ENCODE assay signal across 35 cellular contexts in the genomic region with DNA sequence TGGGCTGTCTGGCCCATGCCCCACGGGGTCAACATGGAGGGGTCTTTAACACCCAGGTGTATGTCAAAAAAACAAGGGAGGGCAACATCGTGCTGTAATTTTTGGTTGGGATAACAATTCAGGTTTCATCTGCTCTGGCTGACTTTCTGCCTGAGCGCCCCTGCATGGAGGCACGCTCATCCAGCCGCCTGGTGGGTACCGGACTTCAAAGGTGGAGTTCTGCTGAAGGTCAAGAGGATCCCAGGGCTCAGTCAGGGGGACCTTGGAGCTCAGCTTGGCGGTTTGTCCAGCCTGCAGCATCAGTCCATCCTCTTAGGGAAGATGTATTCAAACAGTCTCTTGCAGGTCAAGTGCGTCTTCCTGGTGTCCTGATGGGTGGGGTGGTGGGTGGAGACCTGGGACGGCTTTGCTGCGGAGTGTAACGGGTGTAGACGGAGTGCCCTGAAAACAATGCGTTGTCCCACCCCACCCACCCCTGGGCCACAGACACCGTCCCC. TPM values are rescaled to one million over a fixed set of nuclear protein-coding genes. Genes with fewer than 3 reads are reported as not detected.
"Had no signal": no experiment of that assay in that cellular context is flagged by ENCODE, and none has a peak within 500 bp of the region (broad histone marks: within the 10 kb centered on the region; RNA-seq: fewer than 3 reads in every experiment).

No MANE protein-coding gene starts in this region.

- H3K36me3 ChIP-seq: SJCRH30, WERI-Rb-1 had no signal

- H3K9me3 ChIP-seq: SJCRH30 had no signal

- H3K4me2 ChIP-seq: KMS-11 had no signal

- DNase-seq: activated CD4-positive, alpha-beta memory T cell treated with anti-CD3 and anti-CD28 coated beads, Interleukin-2, amount 10 ng/mL, durations not matched to agents 7 days and 5 days; activated CD4-positive, alpha-beta T cell treated with anti-CD3 and anti-CD28 coated beads for 1 hour; activated CD4-positive, alpha-beta T cell treated with anti-CD3 and anti-CD28 coated beads for 48 hours; activated CD4-positive, CD25-positive, alpha-beta regulatory T cell; activated CD8-positive, alpha-beta memory T cell treated with anti-CD3 and anti-CD28 coated beads for 24 hours; activated CD8-positive, alpha-beta memory T cell treated with anti-CD3 and anti-CD28 coated beads, Interleukin-2, amount 10 ng/mL, durations not matched to agents 7 days and 5 days; activated CD8-positive, alpha-beta memory T cell treated with anti-CD3 and anti-CD28 coated beads, Interleukin-2, amount 50 U/mL, for 48 hours; activated effector memory CD4-positive, alpha-beta T cell treated with Interleukin-2 at 50 U/mL for 16 hours; activated naive CD4-positive, alpha-beta T cell treated with anti-CD3 and anti-CD28 coated beads, Interleukin-2, amount 10 ng/mL, durations not matched to agents 7 days and 5 days; activated naive CD8-positive, alpha-beta T cell treated with anti-CD3 and anti-CD28 coated beads, Interleukin-2, amount 50 U/mL, for 24 hours; activated T-cell treated with anti-CD3 and anti-CD28 coated beads, Interleukin-2, amount 50 U/mL, for 48 hours; anterior cingulate cortex; caudate nucleus; cerebellar nuclear complex; MM.1S; MV-4-11; NCI-H1092; NCI-H1436 treated with DMSO at 0.1 percent for 48 hours; NCI-H187 treated with DMSO at 0.1 percent for 48 hours; NCI-H2081; NCI-H345; NCI-H524 treated with DMSO at 0.1 percent for 48 hours; SHP77; SJCRH30; T1000; WERI-Rb-1 had no signal

- FAIRE-seq: bronchial epithelial cell had no signal

- H3K9ac ChIP-seq: KMS-11 had no signal

- H3K27me3 ChIP-seq: SJCRH30 had no signal

- H3K4me1 ChIP-seq: SJCRH30 had no signal

- ATAC-seq: activated CD8-positive, alpha-beta memory T cell treated with anti-CD3 and anti-CD28 coated beads, Interleukin-2, amount 10 ng/mL, durations not matched to agents 7 days and 5 days; activated naive CD8-positive, alpha-beta T cell treated with anti-CD3 and anti-CD28 coated beads, Interleukin-2, amount 50 U/mL, for 24 hours; Panc1 had no signal

- H3K27ac ChIP-seq: KMS-11, SJCRH30, SK-N-MC, WERI-Rb-1 had no signal

- H3K4me3 ChIP-seq: SJCRH30, SK-N-MC had no signal

RNA-seq across cellular contexts. Expression of a gene that starts 9.6 kb away (rescaled TPM):
- total RNA-seq: activated CD4-positive, alpha-beta memory T cell treated with anti-CD3 and anti-CD28 coated beads, Interleukin-2, amount 10 ng/mL, durations not matched to agents 7 days and 5 days; activated CD8-positive, alpha-beta memory T cell treated with anti-CD3 and anti-CD28 coated beads, Interleukin-2, amount 10 ng/mL, durations not matched to agents 7 days and 5 days; SJCRH30; T-helper 1 cell treated with Interleukin-12 subunit alpha and Interleukin-12 subunit beta and Interleukin-4 antibody, amounts not matched to agents 30 ng/mL and 1 ng/mL, for 36 hours; T-helper 2 cell treated with Interferon-gamma antibody and Interleukin-4, amounts not matched to agents 100 ng/mL and 5 ng/mL, for 36 hours had no signal

RNA-seq across cellular contexts. Expression of a gene that starts 41.7 kb away (rescaled TPM):
- total RNA-seq: activated CD4-positive, alpha-beta memory T cell treated with anti-CD3 and anti-CD28 coated beads, Interleukin-2, amount 10 ng/mL, durations not matched to agents 7 days and 5 days; activated CD8-positive, alpha-beta memory T cell treated with anti-CD3 and anti-CD28 coated beads, Interleukin-2, amount 10 ng/mL, durations not matched to agents 7 days and 5 days; bronchial epithelial cell; LHCN-M2; NCI-H460; RPMI7951; SJCRH30; T-helper 1 cell treated with Interleukin-12 subunit alpha and Interleukin-12 subunit beta and Interleukin-4 antibody, amounts not matched to agents 30 ng/mL and 1 ng/mL, for 36 hours; T-helper 2 cell treated with Interferon-gamma antibody and Interleukin-4, amounts not matched to agents 100 ng/mL and 5 ng/mL, for 36 hours had no signal

RNA-seq across cellular contexts. Expression of a gene that starts 48.5 kb away (rescaled TPM):
- total RNA-seq: bronchial epithelial cell, LHCN-M2, RPMI7951, SJCRH30 had no signal

RNA-seq across cellular contexts. Expression of a gene that starts 53.9 kb away (rescaled TPM):
- total RNA-seq: bronchial epithelial cell, LHCN-M2, RPMI7951, SJCRH30 had no signal
